15 cellular contexts compared by ENCODE assay signal in genomic region chr20:63562461-63563185, GRCh38.
DNase-seq lines count a peak whose midpoint lies in the region; ATAC-seq and TF ChIP-seq lines count a peak whose summit lies in the region.
"Had no signal": no experiment of that assay in that cellular context is flagged by ENCODE, and none has a peak within 500 bp of the region (broad histone marks: within the 10 kb centered on the region; RNA-seq: fewer than 3 reads in every experiment).

No MANE protein-coding gene starts in this region.

- peaks cover 72 to 89% (median 79%) of the 10 kb centered on the region in 11 experiments for H3K27me3 ChIP-seq in BLaER1 treated with 17β-estradiol and CSF1 and Interleukin-3, amounts not matched to agents 10 nM and 100 nM
- H3K27me3 ChIP-seq: BE2C had no signal

- peaks cover 9% of the 10 kb centered on the region for H3K36me3 Mint-ChIP-seq in memory B cell

- TF ChIP-seq CTCF in GM12865 (IDR thresholded peaks at IDR 0.05; ENCODE audit: insufficient read depth, low read depth, low read length, missing control alignments) = no peak

- peaks cover 0 to 19% (median 0%) of the 10 kb centered on the region in 11 experiments; a peak in 2 of 22 replicates for H3K36me3 ChIP-seq in BLaER1 treated with 17β-estradiol and CSF1 and Interleukin-3, amounts not matched to agents 10 nM and 100 nM
- H3K36me3 ChIP-seq: BE2C, HAP-1 had no signal

- H3K9ac ChIP-seq in BLaER1 treated with 17β-estradiol and CSF1 and Interleukin-3, amounts not matched to agents 10 nM and 100 nM = peak overlapping the region in 5 of 11 experiments; percentile 16 to 52 (median 33); a peak in 5 of 22 replicates

- H4K20me1 ChIP-seq in BLaER1 treated with 17β-estradiol and CSF1 and Interleukin-3, amounts not matched to agents 10 nM and 100 nM = peaks cover 69 to 85% (median 74%) of the 10 kb centered on the region in 11 experiments

- peak overlapping the region in 4 of 10 experiments; percentile 28 to 48 (median 41); a peak in 8 of 20 replicates for H3K4me3 ChIP-seq in BLaER1 treated with 17β-estradiol and CSF1 and Interleukin-3, amounts not matched to agents 10 nM and 100 nM
- no peak overlapping the region for H3K4me3 ChIP-seq in GM12865 (ENCODE audit: low read depth, low read length)
- H3K4me3 ChIP-seq: A549, HAP-1 had no signal

- H3K27me3 Mint-ChIP-seq in memory B cell = no peaks in the 10 kb centered on the region
- H3K27me3 Mint-ChIP-seq: CD8-positive, alpha-beta memory T cell had no signal

- ATAC-seq in HG03175 (IDR thresholded peaks at IDR 0.05; ENCODE audit: unreplicated experiment) (peak; percentile 46), memory B cell (ENCODE audit: low read depth) (peak; percentile 59), HG03520 (IDR thresholded peaks at IDR 0.05; ENCODE audit: unreplicated experiment) (no peak), GM19463 (IDR thresholded peaks at IDR 0.05; ENCODE audit: unreplicated experiment) (no peak)
- ATAC-seq: A549 had no signal

- peak overlapping the region in 1 of 11 experiments; percentile 63; a peak in 2 of 22 replicates for H3K27ac ChIP-seq in BLaER1 treated with 17β-estradiol and CSF1 and Interleukin-3, amounts not matched to agents 10 nM and 100 nM
- H3K27ac ChIP-seq: A549, HL-60 had no signal

- peaks cover 2% of the 10 kb centered on the region for H3K9me3 Mint-ChIP-seq in memory B cell
- H3K9me3 Mint-ChIP-seq: CD8-positive, alpha-beta memory T cell had no signal

- no peak overlapping the region for H3K27ac Mint-ChIP-seq in memory B cell
- H3K27ac Mint-ChIP-seq: CD8-positive, alpha-beta memory T cell had no signal

- H3K4me1 Mint-ChIP-seq in memory B cell = peaks cover 10% of the 10 kb centered on the region

- peak; percentile 57 for DNase-seq in GM12865 (ENCODE audit: low read depth)
- DNase-seq in memory B cell (ENCODE audit: low spot score in 2 of 2) = no peak
- DNase-seq in NCI-H1694 treated with DMSO at 0.1 percent for 48 hours (lab: John Stamatoyannopoulos, UW) = no peak
- no peak for DNase-seq in HK-2 (ENCODE audit: unreplicated experiment)
- DNase-seq: BE2C; Caco-2; CD8-positive, alpha-beta memory T cell; DMS53 had no signal

- H3K4me1 ChIP-seq in BLaER1 treated with 17β-estradiol and CSF1 and Interleukin-3, amounts not matched to agents 10 nM and 100 nM = peaks cover 22 to 49% (median 41%) of the 10 kb centered on the region in 10 experiments
- H3K4me1 ChIP-seq: A549, BE2C, Caco-2, HAP-1 had no signal

- no peak overlapping the region for H3K4me3 Mint-ChIP-seq in memory B cell

- no peaks in the 10 kb centered on the region for H3K9me3 ChIP-seq in BLaER1 treated with 17β-estradiol and CSF1 and Interleukin-3, amounts not matched to agents 10 nM and 100 nM (replicated peaks in 1 of 11)
- H3K9me3 ChIP-seq: A549, BE2C, HAP-1 had no signal

- peak overlapping the region; percentile 33 to 99 (median 95) for H3K4me2 ChIP-seq in BLaER1 treated with 17β-estradiol and CSF1 and Interleukin-3, amounts not matched to agents 10 nM and 100 nM
- H3K4me2 ChIP-seq: A549 had no signal

Comparison
In these comparisons a context has a peak if more than half of its experiments do, and no peak if none do; other contexts are left out.
1. ATAC-seq: peak in HG03175 (single experiment) and memory B cell (single experiment); none in HG03520 (single experiment) and GM19463 (single experiment).